ENCODE assay signal across 12 cellular contexts in the genomic region with DNA sequence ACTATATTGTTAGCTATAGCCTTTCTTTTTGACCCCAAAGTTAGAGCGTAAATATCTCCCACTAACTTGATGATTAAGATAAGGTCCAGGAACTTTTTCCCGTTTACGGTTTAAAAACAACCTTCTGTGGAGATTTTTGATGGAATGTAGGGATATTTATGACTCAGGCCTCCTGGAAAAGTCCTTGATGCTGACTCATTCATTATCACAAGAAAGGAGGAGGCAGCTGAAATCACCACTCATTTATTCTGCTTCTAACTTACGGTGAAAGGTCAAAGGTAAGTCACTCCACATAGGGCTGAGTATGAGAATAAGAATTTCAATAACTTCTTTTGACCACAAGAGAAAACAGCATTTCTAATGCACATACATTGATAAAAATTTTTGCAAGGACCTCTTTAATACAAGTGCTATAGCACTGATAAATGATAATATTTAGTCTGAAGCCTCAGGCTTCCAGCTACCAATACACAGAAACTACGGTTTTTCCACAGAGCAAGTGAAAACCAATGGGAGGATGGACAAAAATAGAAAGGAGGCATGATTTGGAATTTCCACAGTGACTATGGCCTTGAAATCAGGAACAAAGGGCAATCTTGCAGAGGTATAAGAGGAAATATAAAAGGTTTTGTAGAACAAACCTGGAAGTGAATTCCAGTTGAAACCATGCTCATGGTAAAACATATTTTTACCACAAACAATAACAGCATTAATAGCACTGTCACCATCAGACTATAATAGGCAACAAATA.
A peak's percentile ranks its signal among the peaks of the same experiment; 100 is the strongest.
DNase-seq lines count a peak whose midpoint lies in the region; TF ChIP-seq lines count a peak whose summit lies in the region.
"Had no signal": no experiment of that assay in that cellular context is flagged by ENCODE, and none has a peak within 500 bp of the region (broad histone marks: within the 10 kb centered on the region; RNA-seq: fewer than 3 reads in every experiment).

No MANE protein-coding gene starts in this region.

- DNase-seq in AG04449 (ENCODE audit: low read depth, low spot score) (peak; percentile 53), brain microvascular endothelial cell (peak; percentile 74), kidney epithelial cell (ENCODE audit: low read depth) (peak; percentile 82), occipital lobe (lab: John Stamatoyannopoulos, UW) (no peak), T-helper 1 cell (no peak), NCI-H2171 treated with DMSO at 0.1 percent for 48 hours (lab: John Stamatoyannopoulos, UW) (no peak), uterus (no peak)
- DNase-seq: activated CD4-positive, alpha-beta T cell treated with anti-CD3 and anti-CD28 coated beads for 1 hour; activated naive CD8-positive, alpha-beta T cell treated with anti-CD3 and anti-CD28 coated beads, Interleukin-2, amount 10 ng/mL, durations not matched to agents 7 days and 5 days; NCI-H1417 had no signal

- no peak overlapping the region for H3K4me3 ChIP-seq in AG04449 (ENCODE audit: low read depth, low read length)
- no peak overlapping the region for H3K4me3 ChIP-seq in HUES6 (ENCODE audit: low read depth, low read length)
- H3K4me3 ChIP-seq in brain microvascular endothelial cell (ENCODE audit: low read depth, low read length) = no peak overlapping the region
- no peak overlapping the region for H3K4me3 ChIP-seq in kidney epithelial cell (ENCODE audit: low read depth, low read length)
- H3K4me3 ChIP-seq in uterus = no peak overlapping the region
- H3K4me3 ChIP-seq: BLaER1 had no signal

- CTCF ChIA-PET in AG04449 (lab: Yijun Ruan, JAX) = interaction anchor here (1.2 kb wide), 1 partner anchor 10 kb away, joined by 5 read pairs; no protein-coding TSS in a partner anchor

- POLR2A ChIA-PET in AG04449 (lab: Yijun Ruan, JAX) = no interaction called here

- H3K4me1 ChIP-seq in HUES6 (ENCODE audit: control insufficient read depth, insufficient read depth, low read length) = peaks cover 9% of the 10 kb centered on the region; the same call in 1 of the 2 replicates
- H3K4me1 ChIP-seq in uterus = no peaks in the 10 kb centered on the region
- H3K4me1 ChIP-seq: BLaER1 had no signal

- H3K9ac ChIP-seq in HUES6 (ENCODE audit: low read length) = no peak overlapping the region
- H3K9ac ChIP-seq: BLaER1 had no signal

- intact Hi-C loops in uterus (cut with DNase I; ENCODE audit: low total_unique reads) = no loop called here

- H3K27ac ChIP-seq in HUES6 (ENCODE audit: low read depth, low read length) (peak overlapping the region; percentile 70), brain microvascular endothelial cell (peak overlapping the region; percentile 12), uterus (peak overlapping the region in 1 of 2 donors; percentile 11)
- H3K27ac ChIP-seq: BLaER1 had no signal

- H3K9me3 ChIP-seq in HUES6 (ENCODE audit: control insufficient read depth, insufficient read depth, low read depth, low read length) (peaks cover 33% of the 10 kb centered on the region), uterus (peaks cover 0 to 5% of the 10 kb centered on the region in 2 donors)

- H3K36me3 ChIP-seq in HUES6 (ENCODE audit: control insufficient read depth, insufficient read depth, low read length) (peaks cover 5% of the 10 kb centered on the region; the same call in 1 of the 2 replicates), brain microvascular endothelial cell (replicated peaks) (no peaks in the 10 kb centered on the region), kidney epithelial cell (ENCODE audit: control insufficient read depth, insufficient read depth, low read length) (no peaks in the 10 kb centered on the region), uterus (no peaks in the 10 kb centered on the region)
- H3K36me3 ChIP-seq: BLaER1 had no signal

- in situ Hi-C loops in brain microvascular endothelial cell (cut with HindIII; ENCODE audit: low pct_ligation_motif_present, low sequenced_read_pairs) = no loop called here

- TF ChIP-seq CTCF in AG04449 (IDR thresholded peaks at IDR 0.05; ENCODE audit: insufficient read depth, low read length, missing control alignments) = no peak
- TF ChIP-seq CTCF in brain microvascular endothelial cell (IDR thresholded peaks at IDR 0.05; ENCODE audit: low read depth, low read length, missing control alignments) = no peak
- TF ChIP-seq CTCF in kidney epithelial cell (IDR thresholded peaks at IDR 0.05; ENCODE audit: insufficient read depth, low read length, poor library complexity, severe bottlenecking) = no peak
- no peak for TF ChIP-seq CTCF in uterus (IDR thresholded peaks at IDR 0.05)

- no peaks in the 10 kb centered on the region for H3K27me3 ChIP-seq in HUES6 (ENCODE audit: control insufficient read depth, insufficient read depth, low read length)
- no peaks in the 10 kb centered on the region for H3K27me3 ChIP-seq in brain microvascular endothelial cell (replicated peaks)
- H3K27me3 ChIP-seq in kidney epithelial cell (ENCODE audit: control insufficient read depth, insufficient read depth, low read length) = no peaks in the 10 kb centered on the region
- H3K27me3 ChIP-seq in uterus = no peaks in the 10 kb centered on the region
- H3K27me3 ChIP-seq: BLaER1 had no signal

- no peak for TF ChIP-seq POLR2A in uterus (IDR thresholded peaks at IDR 0.05)

Comparison
In these comparisons a context has a peak if more than half of its experiments do, and no peak if none do; other contexts are left out.
1. DNase-seq: peak in AG04449 (single experiment), brain microvascular endothelial cell (single experiment) and kidney epithelial cell (single experiment); none in occipital lobe (single experiment), T-helper 1 cell (0 of 5), NCI-H2171 treated with DMSO at 0.1 percent for 48 hours (single experiment) and uterus (0 of 2).